Comparison of ENCODE assay signal across 21 cellular contexts in the genomic region with DNA sequence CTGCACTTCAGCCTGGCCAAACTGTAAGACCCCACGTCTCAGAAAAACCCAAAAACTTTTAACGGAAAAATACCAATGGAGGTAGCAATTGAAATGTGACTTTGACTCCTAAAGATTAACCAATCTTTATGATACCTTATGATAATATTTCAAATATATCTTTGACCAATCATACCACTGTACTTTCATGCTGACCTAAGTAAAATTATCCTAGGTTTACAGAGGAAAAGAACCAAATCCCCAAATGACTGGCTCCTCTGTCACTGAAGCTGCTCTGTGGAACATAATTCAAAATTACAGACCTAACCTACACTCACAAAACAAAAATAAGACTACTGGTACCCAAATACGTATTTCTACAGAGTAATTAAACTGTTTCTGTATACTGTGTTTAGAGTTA. TPM values are rescaled to one million over a fixed set of nuclear protein-coding genes. Genes with fewer than 3 reads are reported as not detected.
A peak's percentile ranks its signal among the peaks of the same experiment; 100 is the strongest.
DNase-seq lines count a peak whose midpoint lies in the region; ATAC-seq and TF ChIP-seq lines count a peak whose summit lies in the region.
"Had no signal": no experiment of that assay in that cellular context is flagged by ENCODE, and none has a peak within 500 bp of the region (broad histone marks: within the 10 kb centered on the region; RNA-seq: fewer than 3 reads in every experiment).

No MANE protein-coding gene starts in this region.

- H3K27me3 ChIP-seq in IMR-90 (ENCODE audit: control insufficient read depth, insufficient read depth, low read length) (no peaks in the 10 kb centered on the region), skeletal muscle satellite cell (ENCODE audit: control insufficient read depth, insufficient read depth, low read length) (no peaks in the 10 kb centered on the region)
- H3K27me3 ChIP-seq: gastrocnemius medialis, spleen, suprapubic skin had no signal

- WGBS in IMR-90 (ENCODE audit: extremely low coverage in 2 of 2, insufficient read length in 1 of 2), 2 experiments = no CpG with 5 or more reads among the region's 3 CpGs

- no peaks in the 10 kb centered on the region for H3K9me3 Mint-ChIP-seq in activated naive CD4-positive, alpha-beta T cell treated with anti-CD3 and anti-CD28 coated beads, Interleukin-2, amount 10 ng/mL, durations not matched to agents 7 days and 5 days
- no peaks in the 10 kb centered on the region for H3K9me3 Mint-ChIP-seq in activated naive CD4-positive, alpha-beta T cell treated with anti-CD3 and anti-CD28 coated beads, Interleukin-2, amount 50 U/mL, for 72 hours
- no peaks in the 10 kb centered on the region for H3K9me3 Mint-ChIP-seq in central memory CD8-positive, alpha-beta T cell
- H3K9me3 Mint-ChIP-seq: IgD-negative memory B cell, nephron progenitor cell had no signal

- H2AK9ac ChIP-seq in IMR-90 (replicated peaks; ENCODE audit: low read depth, low read length, poor library complexity) = no peak overlapping the region

- no peak overlapping the region for H2AK5ac ChIP-seq in IMR-90 (ENCODE audit: low read depth, low read length)

- peaks cover 64% of the 10 kb centered on the region for H3K36me3 Mint-ChIP-seq in activated naive CD4-positive, alpha-beta T cell treated with anti-CD3 and anti-CD28 coated beads, Interleukin-2, amount 10 ng/mL, durations not matched to agents 7 days and 5 days
- peaks cover 31 to 46% of the 10 kb centered on the region in 2 donors for H3K36me3 Mint-ChIP-seq in activated naive CD4-positive, alpha-beta T cell treated with anti-CD3 and anti-CD28 coated beads, Interleukin-2, amount 50 U/mL, for 72 hours
- peaks cover 64% of the 10 kb centered on the region for H3K36me3 Mint-ChIP-seq in central memory CD8-positive, alpha-beta T cell (ENCODE audit: insufficient read depth)

- TF ChIP-seq POLR2A in IMR-90 (IDR thresholded peaks at IDR 0.05; ENCODE audit: low read depth, low read length) = no peak

- peaks cover 8 to 42% of the 10 kb centered on the region in 2 experiments for H3K79me1 ChIP-seq in IMR-90 (ENCODE audit: low read depth in 1 of 2, low read length in 2 of 2)

- no peak overlapping the region for H2BK120ac ChIP-seq in IMR-90 (ENCODE audit: low read depth, low read length)

- peak overlapping the region; percentile 24 for H3K27ac Mint-ChIP-seq in activated naive CD4-positive, alpha-beta T cell treated with anti-CD3 and anti-CD28 coated beads, Interleukin-2, amount 10 ng/mL, durations not matched to agents 7 days and 5 days
- peak overlapping the region in 1 of 2 donors; percentile 2 for H3K27ac Mint-ChIP-seq in activated naive CD4-positive, alpha-beta T cell treated with anti-CD3 and anti-CD28 coated beads, Interleukin-2, amount 50 U/mL, for 72 hours
- peak overlapping the region; percentile 42 for H3K27ac Mint-ChIP-seq in central memory CD8-positive, alpha-beta T cell (ENCODE audit: low read depth)

- H3K36me3 ChIP-seq in IMR-90 (ENCODE audit: control insufficient read depth, insufficient read depth, low read length) (peaks cover 46% of the 10 kb centered on the region), skeletal muscle satellite cell (ENCODE audit: insufficient read depth, low read length) (peaks cover 88% of the 10 kb centered on the region)

- no peak overlapping the region for H4K5ac ChIP-seq in IMR-90 (ENCODE audit: low read depth, low read length)

- no peak overlapping the region for H2AFZ ChIP-seq in IMR-90 (replicated peaks; ENCODE audit: low read length, poor library complexity)

- no peak for TF ChIP-seq RAD21 in IMR-90 (IDR thresholded peaks at IDR 0.05; ENCODE audit: low read length)

- in situ Hi-C loops in IMR-90 (cut with MboI; ENCODE audit: low sequenced_read_pairs) = no loop called here

- POLR2A ChIA-PET in IMR-90 (lab: Charles Lee; ENCODE audit: unreplicated experiment) = no interaction called here

- H3K4ac ChIP-seq in IMR-90 (ENCODE audit: low read depth, low read length) = no peak overlapping the region

- H3K14ac ChIP-seq in IMR-90 (replicated peaks; ENCODE audit: low read depth, low read length) = no peak overlapping the region

- H3K4me3 Mint-ChIP-seq in activated naive CD4-positive, alpha-beta T cell treated with anti-CD3 and anti-CD28 coated beads, Interleukin-2, amount 10 ng/mL, durations not matched to agents 7 days and 5 days = no peak overlapping the region
- no peak overlapping the region for H3K4me3 Mint-ChIP-seq in central memory CD8-positive, alpha-beta T cell
- H3K4me3 Mint-ChIP-seq: nephron progenitor cell had no signal

- H3K23ac ChIP-seq in IMR-90 (ENCODE audit: low read depth, low read length) = no peak overlapping the region

- no peak overlapping the region for H2BK20ac ChIP-seq in IMR-90 (ENCODE audit: low read depth, low read length)

- H3K4me1 ChIP-seq in IMR-90 (ENCODE audit: control insufficient read depth, insufficient read depth, low read length) = peaks cover 5% of the 10 kb centered on the region
- peaks cover 18% of the 10 kb centered on the region for H3K4me1 ChIP-seq in skeletal muscle satellite cell (ENCODE audit: control insufficient read depth, insufficient read depth, low read length)

- BruUV-seq in IMR-90 (replicated peaks; lab: Mats Ljungman, UMichigan) = no TSS peak

- peaks cover 33% of the 10 kb centered on the region for H3K4me1 Mint-ChIP-seq in activated naive CD4-positive, alpha-beta T cell treated with anti-CD3 and anti-CD28 coated beads, Interleukin-2, amount 10 ng/mL, durations not matched to agents 7 days and 5 days
- H3K4me1 Mint-ChIP-seq in central memory CD8-positive, alpha-beta T cell = peaks cover 41% of the 10 kb centered on the region

- no peak for ATAC-seq in activated naive CD4-positive, alpha-beta T cell treated with anti-CD3 and anti-CD28 coated beads, Interleukin-2, amount 50 U/mL, for 72 hours
- ATAC-seq in IMR-90 (ENCODE audit: low read depth) (no peak), HG03280 (IDR thresholded peaks at IDR 0.05; ENCODE audit: unreplicated experiment) (no peak)
- no peak for ATAC-seq in central memory CD8-positive, alpha-beta T cell (replicated peaks; ENCODE audit: extremely low read depth, poor library complexity, severe bottlenecking)
- ATAC-seq: activated CD4-positive, CD25-positive, alpha-beta regulatory T cell treated with anti-CD3 and anti-CD28 coated beads, Interleukin-2, amount 50 U/mL, for 24 hours; gastrocnemius medialis; HCT116 had no signal

- H3K9ac ChIP-seq in IMR-90 (ENCODE audit: low read depth, low read length) (no peak overlapping the region), skeletal muscle satellite cell (ENCODE audit: low read depth, low read length) (peak overlapping the region; percentile 6)

- intact Hi-C loops in IMR-90 (cut with micrococcal nuclease) = no loop called here

- H3K9me3 ChIP-seq in IMR-90 (ENCODE audit: control insufficient read depth, insufficient read depth, low read length) (no peaks in the 10 kb centered on the region), skeletal muscle satellite cell (replicated peaks; ENCODE audit: low read length) (no peaks in the 10 kb centered on the region)
- H3K9me3 ChIP-seq: gastrocnemius medialis, spleen, suprapubic skin had no signal

- dilution Hi-C loops in IMR-90 (cut with HindIII; ENCODE audit: low sequenced_read_pairs, unreplicated experiment) = no loop called here

- no peak overlapping the region for H4K91ac ChIP-seq in IMR-90 (ENCODE audit: insufficient read depth, low read depth, low read length)

- CTCF ChIA-PET in activated naive CD4-positive, alpha-beta T cell treated with anti-CD3 and anti-CD28 coated beads, Interleukin-2, amount 10 ng/mL, durations not matched to agents 7 days and 5 days (lab: Charles Lee) = interaction anchor here (0.8 kb wide), 1 partner anchor 109 kb away, joined by 3 read pairs; no protein-coding TSS in a partner anchor
- CTCF ChIA-PET in IMR-90 (lab: Yijun Ruan, JAX) = interaction anchor here (0.6 to 0.8 kb wide), 2 partner anchors 109 to 219 kb away, joined by 3 to 4 read pairs; no protein-coding TSS in a partner anchor

- DNase-seq in activated naive CD4-positive, alpha-beta T cell treated with anti-CD3 and anti-CD28 coated beads, Interleukin-2, amount 10 ng/mL, durations not matched to agents 7 days and 5 days = no peak
- DNase-seq in activated naive CD4-positive, alpha-beta T cell treated with anti-CD3 and anti-CD28 coated beads, Interleukin-2, amount 50 U/mL, for 72 hours (ENCODE audit: low spot score in 2 of 2) = no peak
- no peak for DNase-seq in IMR-90
- no peak for DNase-seq in central memory CD8-positive, alpha-beta T cell (ENCODE audit: low spot score in 2 of 2)
- DNase-seq in EL = no peak
- DNase-seq in NCI-H1092 (lab: John Stamatoyannopoulos, UW) = no peak
- DNase-seq: DMS53, erythroblast, gastrocnemius medialis, kidney glomerular epithelial cell, NCI-H1694 treated with DMSO at 0.1 percent for 48 hours, NCI-H226, nephron progenitor cell, spleen had no signal

- no peak for TF ChIP-seq CTCF in IMR-90 (conservative IDR thresholded peaks at IDR 0.05; ENCODE audit: low read depth, low read length)

- no peak overlapping the region for H3K18ac ChIP-seq in IMR-90 (ENCODE audit: low read depth, low read length)

- H4K20me1 ChIP-seq in IMR-90 (ENCODE audit: insufficient read depth, low read length) = peaks cover 84% of the 10 kb centered on the region

- no peak overlapping the region for H4K8ac ChIP-seq in IMR-90 (ENCODE audit: low read depth in 2 of 2, low read length in 2 of 2)

- peak overlapping the region; percentile 2 for H2BK5ac ChIP-seq in IMR-90 (ENCODE audit: low read depth, low read length, poor library complexity, severe bottlenecking)

- H2BK15ac ChIP-seq in IMR-90 (ENCODE audit: low read depth, low read length) = no peak overlapping the region

- no peak overlapping the region for H3K27ac ChIP-seq in IMR-90 (ENCODE audit: insufficient read depth, low read length)
- H3K27ac ChIP-seq: suprapubic skin had no signal

- H3K4me3 ChIP-seq in IMR-90 (ENCODE audit: insufficient read depth, low read depth, low read length) = no peak overlapping the region
- H3K4me3 ChIP-seq in skeletal muscle satellite cell (ENCODE audit: low read length) = no peak overlapping the region
- H3K4me3 ChIP-seq: gastrocnemius medialis, spleen, suprapubic skin had no signal

- H3K56ac ChIP-seq in IMR-90 (ENCODE audit: extremely low read depth, insufficient read depth, low read length) = no peak overlapping the region

- no peaks in the 10 kb centered on the region for H3K27me3 Mint-ChIP-seq in activated naive CD4-positive, alpha-beta T cell treated with anti-CD3 and anti-CD28 coated beads, Interleukin-2, amount 10 ng/mL, durations not matched to agents 7 days and 5 days
- H3K27me3 Mint-ChIP-seq in central memory CD8-positive, alpha-beta T cell = no peaks in the 10 kb centered on the region
- H3K27me3 Mint-ChIP-seq: IgD-negative memory B cell had no signal

- H3K4me2 ChIP-seq in IMR-90 (ENCODE audit: low read depth, low read length) (no peak overlapping the region), skeletal muscle satellite cell (ENCODE audit: low read length) (no peak overlapping the region)

- H3K9me1 ChIP-seq in IMR-90 (ENCODE audit: insufficient read depth, low read length) = peaks cover 4% of the 10 kb centered on the region

RNA-seq across cellular contexts. Expression of gene STPG4, which starts 7.7 kb away (rescaled TPM):
- under 1 TPM in 1 of 2 donors, not detected in 1; 0.55 TPM for total RNA-seq in activated naive CD4-positive, alpha-beta T cell treated with anti-CD3 and anti-CD28 coated beads, Interleukin-2, amount 50 U/mL, for 72 hours
- total RNA-seq in IMR-90 (2012; rRNA removed) = 0.18 and 0.28 TPM in 2 replicates
- 0.06 and 0.12 TPM in 2 replicates for polyA plus RNA-seq in IMR-90 (2012; rRNA removed)
- polyA plus RNA-seq in IMR-90 (2012; cell fraction: cytosol; rRNA removed) = not detected in 2 replicates
- polyA plus RNA-seq in IMR-90 (2012; cell fraction: nucleus; rRNA removed; ENCODE audit: low replicate concordance) = 0.18 and 0.49 TPM in 2 replicates
- 0.25 TPM in 1 of 2 replicates, not detected in the other for total RNA-seq in skeletal muscle satellite cell (2012; rRNA removed)
- total RNA-seq: pulmonary artery endothelial cell had no signal
- polyA plus RNA-seq: IgD-negative memory B cell had no signal

RNA-seq across cellular contexts. Expression of gene CALM2, which starts 13.5 kb away (rescaled TPM):
- 100 to 1,000 TPM; 327 to 430 TPM for total RNA-seq in activated naive CD4-positive, alpha-beta T cell treated with anti-CD3 and anti-CD28 coated beads, Interleukin-2, amount 50 U/mL, for 72 hours
- 290 and 1,344 TPM in 2 replicates for total RNA-seq in IMR-90 (2012; rRNA removed)
- polyA plus RNA-seq in IMR-90 (2012; rRNA removed) = 774 and 970 TPM in 2 replicates
- 56.0 and 99.9 TPM in 2 replicates for polyA plus RNA-seq in IMR-90 (2012; cell fraction: cytosol; rRNA removed)
- polyA plus RNA-seq in IMR-90 (2012; cell fraction: nucleus; rRNA removed; ENCODE audit: low replicate concordance) = 20.2 and 214 TPM in 2 replicates
- 520 and 573 TPM in 2 replicates for total RNA-seq in skeletal muscle satellite cell (2012; rRNA removed)
